Comparison of ENCODE assay signal across 1 cellular context in the genomic region with DNA sequence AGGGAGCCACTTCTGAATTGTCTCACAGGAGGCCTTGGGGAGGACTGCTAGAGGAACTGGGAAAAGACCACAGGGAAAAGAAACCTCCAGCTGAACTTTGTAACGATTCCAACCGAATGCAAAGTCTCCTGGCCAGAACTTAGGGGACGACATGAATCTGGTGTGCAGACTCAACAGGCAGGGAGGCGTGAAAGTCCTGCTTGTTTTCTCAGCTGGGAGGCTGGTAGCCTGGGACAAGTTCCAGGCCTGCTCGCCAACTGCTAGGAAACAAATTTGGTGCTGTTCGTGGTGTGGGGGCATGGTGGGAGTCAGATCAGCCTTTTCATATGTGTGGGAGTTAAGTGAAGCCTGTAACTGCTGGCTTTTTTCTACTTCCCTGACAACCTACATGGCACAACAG.
TF ChIP-seq lines count a peak whose summit lies in the region.

No MANE protein-coding gene starts in this region.

TF ChIP-seq in H1, 55 proteins besides CTCF, POLR2A, EP300 and RAD21 (continued from another document):
- TF ChIP-seq RNF2 (IDR thresholded peaks at IDR 0.05; ENCODE audit: borderline replicate concordance, low read depth, low read length, missing control alignments, poor library complexity, severe bottlenecking), result no peak
- TF ChIP-seq SP1 (IDR thresholded peaks at IDR 0.05; ENCODE audit: low read depth, low read length), result no peak
- TF ChIP-seq TCF12 (IDR thresholded peaks at IDR 0.05; ENCODE audit: low read depth, low read length), result no peak
- no peak for TF ChIP-seq HDAC2 (IDR thresholded peaks at IDR 0.05; ENCODE audit: borderline replicate concordance in 1 of 2, low read depth in 2 of 2, low read length in 2 of 2)
- no peak for TF ChIP-seq BACH1 (IDR thresholded peaks at IDR 0.05; ENCODE audit: low read length)
- no peak for TF ChIP-seq CEBPB (IDR thresholded peaks at IDR 0.05; ENCODE audit: low read depth, low read length)
